19 cellular contexts compared by ENCODE assay signal in genomic region chr3:8644748-8645390, GRCh38. TPM values are rescaled to one million over a fixed set of nuclear protein-coding genes. Genes with fewer than 3 reads are reported as not detected.
DNase-seq lines count a peak whose midpoint lies in the region; ATAC-seq, FAIRE-seq and TF ChIP-seq lines count a peak whose summit lies in the region.
"Had no signal": no experiment of that assay in that cellular context is flagged by ENCODE, and none has a peak within 500 bp of the region (broad histone marks: within the 10 kb centered on the region; RNA-seq: fewer than 3 reads in every experiment).

Gene SSUH2, minus strand, starts transcription at chr3:8644798. Its CDS starts 40 bp downstream, at chr3:8644758.

- no peaks in the 10 kb centered on the region for H3K36me3 ChIP-seq in PC-3 (ENCODE audit: low read depth, low read length)
- no peaks in the 10 kb centered on the region for H3K36me3 ChIP-seq in hepatocyte (replicated peaks; ENCODE audit: insufficient read depth, low read depth)
- no peaks in the 10 kb centered on the region for H3K36me3 ChIP-seq in small intestine (ENCODE audit: control insufficient read depth in 2 of 2, insufficient read depth in 2 of 2, low read length in 2 of 2)
- no peaks in the 10 kb centered on the region for H3K36me3 ChIP-seq in BE2C

- TF ChIP-seq CTCF in PC-3 (conservative IDR thresholded peaks at IDR 0.05; ENCODE audit: low read depth, low read length) (no peak), hepatocyte (IDR thresholded peaks at IDR 0.05; ENCODE audit: poor library complexity) (no peak), BE2C (IDR thresholded peaks at IDR 0.05; ENCODE audit: low read depth, low read length) (no peak)

- no peak within 1 kb of the TSS for H3K4me3 ChIP-seq in PC-3 (ENCODE audit: low read length)
- no peak within 1 kb of the TSS for H3K4me3 ChIP-seq in hepatocyte
- no peak within 1 kb of the TSS for H3K4me3 ChIP-seq in small intestine (ENCODE audit: low read depth in 1 of 2, low read length in 2 of 2)
- H3K4me3 ChIP-seq in BE2C (ENCODE audit: low read depth, low read length), result no peak within 1 kb of the TSS
- H3K4me3 ChIP-seq: A549 had no signal

- H3F3A ChIP-seq in PC-3 (ENCODE audit: low read length, unreplicated experiment), result no peaks in the 10 kb centered on the region

- FAIRE-seq in small intestine (lab: Jason Lieb, UNC), result no peak
- FAIRE-seq: A549, G401.6, GM12891, HTR-8/SVneo had no signal

- H3K4me2 ChIP-seq in PC-3 (ENCODE audit: low read length), result peak within 1 kb of the TSS; percentile 13; the same call in 1 of the 2 replicates
- no peak within 1 kb of the TSS for H3K4me2 ChIP-seq in hepatocyte
- H3K4me2 ChIP-seq: A549 had no signal

- H3K27me3 ChIP-seq in PC-3 (ENCODE audit: low read length), result no peaks in the 10 kb centered on the region
- no peaks in the 10 kb centered on the region for H3K27me3 ChIP-seq in hepatocyte
- H3K27me3 ChIP-seq in small intestine (ENCODE audit: control insufficient read depth in 2 of 2, insufficient read depth in 2 of 2, low read length in 2 of 2), result no peaks in the 10 kb centered on the region
- H3K27me3 ChIP-seq in BE2C, result no peaks in the 10 kb centered on the region

- intact Hi-C loops in PC-3 (cut with micrococcal nuclease), result no loop called here

- no peak for ATAC-seq in PC-3
- ATAC-seq in GM19328 (IDR thresholded peaks at IDR 0.05; ENCODE audit: unreplicated experiment), result no peak
- ATAC-seq: A549 had no signal

- POLR2A ChIA-PET in PC-3 (lab: Charles Lee; ENCODE audit: unreplicated experiment), result no interaction called here

- no peak within 1 kb of the TSS for H3K9ac ChIP-seq in PC-3 (ENCODE audit: low read length)

- H2AFZ ChIP-seq in PC-3 (ENCODE audit: low read length) (no peak within 1 kb of the TSS), hepatocyte (no peak within 1 kb of the TSS)

- H3K9me2 ChIP-seq in PC-3 (replicated peaks; ENCODE audit: low read length) (no peaks in the 10 kb centered on the region), hepatocyte (replicated peaks; ENCODE audit: insufficient read depth) (no peaks in the 10 kb centered on the region)

- H3K27ac ChIP-seq in PC-3 (ENCODE audit: low read length) (no peak within 1 kb of the TSS), hepatocyte (peak within 1 kb of the TSS; percentile 46), small intestine (ENCODE audit: low read depth in 1 of 2, low read length in 1 of 2) (no peak within 1 kb of the TSS)
- H3K27ac ChIP-seq: A549 had no signal

- H4K20me1 ChIP-seq in PC-3 (ENCODE audit: low read length), result no peaks in the 10 kb centered on the region
- no peaks in the 10 kb centered on the region for H4K20me1 ChIP-seq in hepatocyte (ENCODE audit: insufficient read depth, poor library complexity, severe bottlenecking)

- H3K9me3 ChIP-seq in PC-3 (ENCODE audit: low read length) (no peaks in the 10 kb centered on the region), hepatocyte (ENCODE audit: low read depth) (no peaks in the 10 kb centered on the region), small intestine (ENCODE audit: control insufficient read depth, low read depth) (no peaks in the 10 kb centered on the region), BE2C (no peaks in the 10 kb centered on the region)
- H3K9me3 ChIP-seq: A549 had no signal

- 78% methylated on average over 8 of the region's 8 CpGs for WGBS in hepatocyte (ENCODE audit: low lambda C conversion rate, missing lambda C conversion rate)
- WGBS in small intestine, 3 donors, result 80 to 89% (median 85%) methylated on average over 8 of the region's 8 CpGs

- H3K79me2 ChIP-seq in PC-3 (ENCODE audit: low read length), result no peaks in the 10 kb centered on the region
- H3K79me2 ChIP-seq in hepatocyte, result peaks cover under 1% of the 10 kb centered on the region

- BruUV-seq in PC-3 (replicated peaks; lab: Mats Ljungman, UMichigan), result no TSS peak

- DNase-seq in PC-3 (no peak), hepatocyte (ENCODE audit: low spot score) (no peak), small intestine (no peak), DMS79 treated with DMSO at 0.1 percent for 48 hours (lab: John Stamatoyannopoulos, UW) (no peak), SKM-1 treated with dmso at 0.1 percent for 144 hours (lab: John Stamatoyannopoulos, UW; ENCODE audit: unreplicated experiment) (no peak), BE2C (no peak)
- DNase-seq: C1 segment of cervical spinal cord; CD4-positive, alpha-beta T cell; DMS 273 treated with DMSO at 0.1 percent for 48 hours; EL; GOT3; H9; HFFc6 had no signal

- CTCF ChIA-PET in PC-3 (lab: Charles Lee), result no interaction called here

- peaks cover 18% of the 10 kb centered on the region for H3K4me1 ChIP-seq in PC-3 (ENCODE audit: insufficient read depth, low read length)
- peaks cover 28% of the 10 kb centered on the region for H3K4me1 ChIP-seq in hepatocyte (ENCODE audit: insufficient read depth)
- H3K4me1 ChIP-seq in small intestine (ENCODE audit: control insufficient read depth in 2 of 2, insufficient read depth in 1 of 2, low read depth in 1 of 2, low read length in 1 of 2), result peaks cover 0 to 7% of the 10 kb centered on the region in 2 donors
- H3K4me1 ChIP-seq in BE2C, result no peaks in the 10 kb centered on the region; the same call in 1 of the 2 replicates
- H3K4me1 ChIP-seq: A549 had no signal

RNA-seq across cellular contexts. Expression of gene SSUH2, which starts in this region (rescaled TPM):
- total RNA-seq in PC-3 (2014; rRNA removed) (0.44 TPM in 1 of 2 replicates, not detected in the other), hepatocyte (17.6 and 19.7 TPM in 2 replicates)
- polyA plus RNA-seq in hepatocyte (21.3 and 21.6 TPM in 2 replicates), small intestine (100 to 1,000 TPM in 2 of 3 donors, 10 to 100 TPM in 1; 15.8 to 308 (median 196) TPM)
- 4.9 TPM for polyA plus RNA-seq in BE2C (2012; ENCODE audit: insufficient read depth, insufficient read length, low read depth)
- total RNA-seq: Calu3; CD4-positive, alpha-beta T cell had no signal

Comparison
In these comparisons a context has a peak if more than half of its experiments do, and no peak if none do; other contexts are left out.
1. RNA of gene SSUH2 (total RNA-seq): 17.6 to 19.7 TPM in hepatocyte; 0.44 TPM in PC-3; every median in the first group is over 10 times any median in the second.